8 cellular contexts compared by ENCODE assay signal in the genomic region with DNA sequence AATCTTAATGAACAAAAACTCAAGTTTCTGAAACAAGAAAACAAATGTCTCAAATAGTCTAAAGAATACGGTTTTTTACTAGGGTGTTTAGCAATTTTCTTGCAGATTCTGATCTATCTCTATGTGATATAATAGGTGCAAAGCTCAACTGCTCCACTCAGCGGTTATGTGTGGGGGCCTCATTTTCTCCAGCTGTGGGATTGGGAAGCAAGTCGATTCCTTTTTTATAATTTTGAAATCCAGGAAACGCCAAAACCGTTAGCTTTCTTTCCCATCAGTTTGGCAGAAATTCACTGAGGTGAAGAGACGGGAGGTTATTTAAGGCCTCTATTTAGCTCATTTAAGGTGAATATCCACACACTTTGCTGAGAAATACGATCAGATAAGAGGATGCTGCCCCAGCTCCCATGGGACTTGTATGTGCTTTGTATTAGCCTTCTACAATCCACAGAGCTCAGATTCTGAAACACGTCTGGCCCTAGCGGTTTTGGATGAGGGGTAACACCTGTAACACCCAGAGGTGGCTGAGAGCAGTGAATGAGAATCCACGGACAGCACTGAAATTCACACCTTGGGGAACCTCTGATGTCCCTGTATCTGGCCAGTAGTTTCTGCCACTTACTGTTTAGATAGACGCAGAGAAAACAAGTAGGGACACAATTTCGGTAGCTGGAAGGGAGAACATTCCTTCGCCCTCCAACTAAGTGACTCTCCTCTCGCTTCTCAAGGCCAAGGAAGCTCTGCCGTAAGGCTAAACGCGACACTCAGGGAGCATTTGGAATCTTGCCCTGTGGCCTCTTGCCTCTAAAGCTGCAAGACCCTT. TPM values are rescaled to one million over a fixed set of nuclear protein-coding genes. Genes with fewer than 3 reads are reported as not detected.
DNase-seq lines count a peak whose midpoint lies in the region; ATAC-seq and TF ChIP-seq lines count a peak whose summit lies in the region.

No MANE protein-coding gene starts in this region.

- H3K36me3 ChIP-seq in BJ (ENCODE audit: control insufficient read depth, insufficient read depth, low read length), result no peaks in the 10 kb centered on the region
- H3K36me3 ChIP-seq in Karpas-422 (ENCODE audit: insufficient read depth, low read length), result no peaks in the 10 kb centered on the region

- DNase-seq in BJ (ENCODE audit: low read depth), result peak; percentile 44
- DNase-seq in Karpas-422, result no peak
- peak; percentile 59 for DNase-seq in astrocyte of the hippocampus (ENCODE audit: low read depth, low spot score)
- DNase-seq in myocyte (ENCODE audit: low read depth), result peak; percentile 64
- no peak for DNase-seq in T-helper 9 cell
- no peak for DNase-seq in AML-193 (lab: John Stamatoyannopoulos, UW)

- H3K9me2 ChIP-seq in Karpas-422 (replicated peaks; ENCODE audit: insufficient read depth, low read length), result no peaks in the 10 kb centered on the region

- H4K20me1 ChIP-seq in Karpas-422 (ENCODE audit: insufficient read depth, low read depth, low read length), result no peaks in the 10 kb centered on the region

- no peaks in the 10 kb centered on the region for H3K9me3 ChIP-seq in Karpas-422 (ENCODE audit: low read length)

- no peaks in the 10 kb centered on the region for H3K79me2 ChIP-seq in Karpas-422 (ENCODE audit: low read length)

- peak; percentile 75 for TF ChIP-seq CTCF in BJ (IDR thresholded peaks at IDR 0.05; ENCODE audit: insufficient read depth, low read depth, low read length)

- ATAC-seq in GM21447 (IDR thresholded peaks at IDR 0.05; ENCODE audit: unreplicated experiment) (no peak), HG02852 (IDR thresholded peaks at IDR 0.05; ENCODE audit: unreplicated experiment) (no peak)

- H3K4me3 ChIP-seq in BJ (ENCODE audit: low read depth, low read length) (no peak overlapping the region), Karpas-422 (ENCODE audit: low read length) (no peak overlapping the region)

- H2AFZ ChIP-seq in Karpas-422 (ENCODE audit: low read length), result no peak overlapping the region

- CTCF ChIA-PET in BJ (lab: Yijun Ruan, JAX), result interaction anchor here (0.6 to 4.0 kb wide), 31 partner anchors 9 to 602 kb away, joined by 3 to 27 read pairs (median 4); a partner anchor contains a TSS

- H3K4me1 ChIP-seq in Karpas-422 (ENCODE audit: low read length), result peaks cover 26% of the 10 kb centered on the region

- H3K27ac ChIP-seq in Karpas-422 (ENCODE audit: low read length), result no peak overlapping the region

- H3K4me2 ChIP-seq in Karpas-422 (ENCODE audit: low read depth, low read length, poor library complexity, severe bottlenecking), result peak overlapping the region; percentile 25

- POLR2A ChIA-PET in BJ (lab: Charles Lee), result interaction anchor here (1.2 kb wide), 1 partner anchor 162 kb away, joined by 4 read pairs; no protein-coding TSS in a partner anchor

- peak overlapping the region; percentile 16; the same call in 1 of the 2 replicates for H3K9ac ChIP-seq in Karpas-422 (ENCODE audit: low read length)

- no peaks in the 10 kb centered on the region for H3K27me3 ChIP-seq in BJ (ENCODE audit: control insufficient read depth, insufficient read depth, low read length)
- H3K27me3 ChIP-seq in Karpas-422 (ENCODE audit: low read length), result no peaks in the 10 kb centered on the region

RNA-seq across cellular contexts. Expression of a gene that starts 6.6 kb away (rescaled TPM):
- 22.6 and 31.6 TPM in 2 replicates for polyA plus RNA-seq in BJ (2011; rRNA removed)
- polyA minus RNA-seq in BJ (2011; rRNA and poly(A)+ RNA removed), result 6.5 and 6.6 TPM in 2 replicates
- total RNA-seq in Karpas-422 (2014; rRNA removed; shearing (Covaris generic); ENCODE audit: low replicate concordance), result 191 and 231 TPM in 2 replicates
- 4.1 and 5.6 TPM in 2 replicates for total RNA-seq in myocyte
- polyA plus RNA-seq in myocyte (2012), result 13.3 TPM

RNA-seq across cellular contexts. Expression of a gene that starts 56.9 kb away (rescaled TPM):
- polyA plus RNA-seq in BJ (2011; rRNA removed), result 0.11 and 0.27 TPM in 2 replicates
- polyA minus RNA-seq in BJ (2011; rRNA and poly(A)+ RNA removed), result 0.46 and 0.57 TPM in 2 replicates
- 2.6 and 5.9 TPM in 2 replicates for total RNA-seq in Karpas-422 (2014; rRNA removed; shearing (Covaris generic); ENCODE audit: low replicate concordance)
- 0.19 and 0.47 TPM in 2 replicates for total RNA-seq in myocyte
- 0.08 TPM for polyA plus RNA-seq in myocyte (2012)

Comparison
In these comparisons a context has a peak if more than half of its experiments do, and no peak if none do; other contexts are left out.
1. DNase-seq: peak in BJ (single experiment), astrocyte of the hippocampus (single experiment) and myocyte (single experiment); none in Karpas-422 (single experiment), T-helper 9 cell (single experiment) and AML-193 (0 of 2).
2. RNA of a gene that starts 6.6 kb away (total RNA-seq): 191 to 231 TPM in Karpas-422; 4.1 to 5.6 TPM in myocyte; every median in the first group is over 10 times any median in the second.